Comparison of ENCODE assay signal across 3 cellular contexts in genomic region chr10:46570643-46571042, GRCh38. TPM values are rescaled to one million over a fixed set of nuclear protein-coding genes. Genes with fewer than 3 reads are reported as not detected.
"Had no signal": no experiment of that assay in that cellular context is flagged by ENCODE, and none has a peak within 500 bp of the region (broad histone marks: within the 10 kb centered on the region; RNA-seq: fewer than 3 reads in every experiment).

No MANE protein-coding gene starts in this region.

RNA-seq across cellular contexts. Expression of gene GPRIN2, which starts 14.2 kb away (rescaled TPM):
- total RNA-seq: LHCN-M2, MCF 10A, NCI-H460 had no signal
